10 cellular contexts compared by ENCODE assay signal in the genomic region with DNA sequence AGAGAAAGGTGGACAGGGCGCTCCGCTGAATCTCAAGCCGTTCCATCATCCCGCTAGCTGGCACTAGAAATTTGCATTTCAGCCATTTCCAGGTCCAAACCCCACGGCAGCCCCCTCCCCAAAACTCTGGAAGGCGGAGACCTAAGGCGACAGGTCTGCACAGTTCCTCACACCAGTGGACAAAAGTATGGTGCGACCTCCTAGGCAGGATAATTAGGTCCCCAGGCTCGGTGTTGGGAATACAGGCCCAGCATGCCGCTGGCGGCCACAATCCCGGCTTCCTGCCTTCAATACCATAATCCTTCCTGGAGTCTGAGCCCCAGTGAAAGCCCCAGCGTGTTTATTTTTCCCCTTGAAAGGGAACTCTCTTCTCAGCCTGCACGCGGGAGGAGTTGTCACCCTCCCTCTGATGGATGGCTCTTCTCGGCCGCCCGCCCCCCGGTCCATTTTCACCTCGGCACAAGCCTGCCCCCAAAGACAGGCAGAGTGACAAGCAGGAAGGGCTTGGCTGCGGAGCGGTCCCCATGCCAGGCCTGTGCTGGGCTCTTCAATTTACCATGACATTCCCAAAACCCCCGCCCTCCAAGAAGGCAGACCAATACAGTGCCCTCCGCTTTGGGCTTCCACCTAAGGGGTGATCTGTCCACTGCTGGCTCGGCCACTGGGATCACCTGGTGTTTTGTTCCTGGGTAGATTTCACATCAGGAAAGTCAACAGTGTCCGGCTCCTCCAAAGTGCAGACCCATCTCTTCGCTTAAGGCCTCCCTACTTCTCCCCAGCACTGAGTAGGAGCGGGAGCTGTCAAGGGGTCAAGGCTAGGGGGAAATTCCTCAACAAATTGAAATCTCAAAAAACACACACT. TPM values are rescaled to one million over a fixed set of nuclear protein-coding genes. Genes with fewer than 3 reads are reported as not detected.
A peak's percentile ranks its signal among the peaks of the same experiment; 100 is the strongest.
DNase-seq lines count a peak whose midpoint lies in the region; ATAC-seq and TF ChIP-seq lines count a peak whose summit lies in the region.
"Had no signal": no experiment of that assay in that cellular context is flagged by ENCODE, and none has a peak within 500 bp of the region (broad histone marks: within the 10 kb centered on the region; RNA-seq: fewer than 3 reads in every experiment).

No MANE protein-coding gene starts in this region.

- no peak for TF ChIP-seq CTCF in lung (IDR thresholded peaks at IDR 0.05; ENCODE audit: control extremely low read depth, extremely low read depth)
- TF ChIP-seq CTCF in tibial nerve (IDR thresholded peaks at IDR 0.05) = no peak

- H3K4me3 ChIP-seq in lung (peak overlapping the region; percentile 11), tibial nerve (peak overlapping the region in 1 of 4 donors; percentile 55)

- no peaks in the 10 kb centered on the region for H3K9me3 ChIP-seq in lung (ENCODE audit: control insufficient read depth in 2 of 2, insufficient read depth in 1 of 2, low read length in 1 of 2)
- H3K9me3 ChIP-seq in tibial nerve = no peaks in the 10 kb centered on the region

- H3K4me1 ChIP-seq in lung (ENCODE audit: control insufficient read depth in 2 of 2, insufficient read depth in 2 of 2, low read length in 2 of 2) (peaks cover 0 to 13% of the 10 kb centered on the region in 2 donors), tibial nerve (peaks cover 0 to 23% (median 9%) of the 10 kb centered on the region in 4 donors)

- no peak for TF ChIP-seq EP300 in tibial nerve (IDR thresholded peaks at IDR 0.05)

- H3K27ac ChIP-seq in lung (ENCODE audit: low read depth in 1 of 2, low read length in 1 of 2) = peak overlapping the region in 1 of 2 donors; percentile 27
- peak overlapping the region; percentile 95 for H3K27ac ChIP-seq in substantia nigra (ENCODE audit: low read depth, low read length, poor library complexity, severe bottlenecking)
- H3K27ac ChIP-seq in tibial nerve = peak overlapping the region in 1 of 4 donors; percentile 6

- 21 to 30% methylated on average over 28 of the region's 28 CpGs for WGBS in lung, 2 donors
- WGBS in tibial nerve, 2 donors = 31% methylated on average over 28 of the region's 28 CpGs

- H3K27me3 ChIP-seq in lung (ENCODE audit: control insufficient read depth, insufficient read depth) = no peaks in the 10 kb centered on the region
- H3K27me3 ChIP-seq in tibial nerve = peaks cover 0 to 58% of the 10 kb centered on the region in 2 donors

- DNase-seq in NCI-H69 (lab: John Stamatoyannopoulos, UW) = peak; percentile 5
- peak; percentile 78 for DNase-seq in ecto neural progenitor cell (ENCODE audit: low spot score)
- DNase-seq in lung (ENCODE audit: low spot score) = no peak
- peak in 40 of 49 donors; percentile 23 to 77 (median 54) for DNase-seq in substantia nigra (lab: John Stamatoyannopoulos, UW)
- no peak for DNase-seq in stimulated activated CD4-positive, alpha-beta T cell treated with anti-CD3 and anti-CD28 coated beads, Interleukin-12 subunit alpha, Interleukin-12 subunit beta, amount 100 ng/mL, for 4 hours
- no peak for DNase-seq in tibial nerve (ENCODE audit: low spot score in 2 of 2)
- DNase-seq in activated CD4-positive, alpha-beta T cell treated with anti-CD3 and anti-CD28 coated beads for 48 hours = no peak
- DNase-seq in DMS114 treated with DMSO at 0.1 percent for 48 hours (lab: John Stamatoyannopoulos, UW; ENCODE audit: unreplicated experiment) = no peak
- DNase-seq: activated CD4-positive, alpha-beta memory T cell treated with anti-CD3 and anti-CD28 coated beads for 36 hours had no signal

- TF ChIP-seq POLR2A in tibial nerve (IDR thresholded peaks at IDR 0.05) = no peak

- no peak for ATAC-seq in lung (ENCODE audit: insufficient read depth, low FRiP score)

- no peaks in the 10 kb centered on the region for H3K36me3 ChIP-seq in lung (ENCODE audit: control insufficient read depth in 2 of 2, insufficient read depth in 2 of 2, low read length in 2 of 2)
- no peaks in the 10 kb centered on the region for H3K36me3 ChIP-seq in tibial nerve

RNA-seq across cellular contexts. Expression of a gene that starts 2.2 kb away (rescaled TPM):
- total RNA-seq in lung (100 to 1,000 TPM in 1 of 2 donors, 10 to 100 TPM in 1; 64.2 to 230 TPM), tibial nerve (10 to 100 TPM in 1 of 4 donors, 1 to 10 TPM in 3; 8.4 to 16.5 (median 9.2) TPM)
- 10 to 100 TPM; 11.4 to 19.1 TPM for polyA plus RNA-seq in lung
- total RNA-seq: myocyte had no signal

Comparison
In these comparisons a context has a peak if more than half of its experiments do, and no peak if none do; other contexts are left out.
1. DNase-seq: peak in NCI-H69 (single experiment), ecto neural progenitor cell (single experiment) and substantia nigra (40 of 49); none in lung (single experiment), stimulated activated CD4-positive, alpha-beta T cell treated with anti-CD3 and anti-CD28 coated beads, Interleukin-12 subunit alpha, Interleukin-12 subunit beta, amount 100 ng/mL, for 4 hours (single experiment), tibial nerve (0 of 2), activated CD4-positive, alpha-beta T cell treated with anti-CD3 and anti-CD28 coated beads for 48 hours (single experiment) and DMS114 treated with DMSO at 0.1 percent for 48 hours (single experiment).